Comparison of ENCODE assay signal across 16 cellular contexts in genomic region chr11:128891912-128892398, GRCh38. TPM values are rescaled to one million over a fixed set of nuclear protein-coding genes. Genes with fewer than 3 reads are reported as not detected.
DNase-seq lines count a peak whose midpoint lies in the region; TF ChIP-seq lines count a peak whose summit lies in the region.
"Had no signal": no experiment of that assay in that cellular context is flagged by ENCODE, and none has a peak within 500 bp of the region (broad histone marks: within the 10 kb centered on the region; RNA-seq: fewer than 3 reads in every experiment).

No MANE protein-coding gene starts in this region.

- H3K4me1 ChIP-seq in mesendoderm (ENCODE audit: control insufficient read depth, low read depth, low read length), result peaks cover 2% of the 10 kb centered on the region
- peaks cover 29% of the 10 kb centered on the region for H3K4me1 ChIP-seq in testis
- H3K4me1 ChIP-seq in MM.1S (ENCODE audit: low read length), result peaks cover 23% of the 10 kb centered on the region

- WGBS in mesendoderm (ENCODE audit: extremely low coverage, insufficient coverage, low lambda C conversion rate), result no CpG with 5 or more reads among the region's 6 CpGs
- WGBS in testis, 2 donors, result 43 to 53% methylated on average over 6 of the region's 6 CpGs

- H2AK5ac ChIP-seq in mesendoderm (ENCODE audit: low read length), result no peak overlapping the region

- no peaks in the 10 kb centered on the region for H3K36me3 ChIP-seq in mesendoderm (ENCODE audit: control insufficient read depth, insufficient read depth, low read length)
- no peaks in the 10 kb centered on the region for H3K36me3 ChIP-seq in testis (ENCODE audit: low read depth, missing control alignments)
- no peaks in the 10 kb centered on the region for H3K36me3 ChIP-seq in MM.1S (replicated peaks; ENCODE audit: insufficient read depth, low read length)

- H4K20me1 ChIP-seq in MM.1S (ENCODE audit: insufficient read depth, low read length), result no peaks in the 10 kb centered on the region

- no peak overlapping the region for H2BK15ac ChIP-seq in mesendoderm (replicated peaks; ENCODE audit: low read depth)

- peaks cover 0 to 10% (median 0%) of the 10 kb centered on the region in 45 donors for H3K27me3 ChIP-seq in dorsolateral prefrontal cortex
- H3K27me3 ChIP-seq in mesendoderm (ENCODE audit: insufficient read depth, low read length, poor library complexity), result peaks cover 13% of the 10 kb centered on the region
- H3K27me3 ChIP-seq in testis, result no peaks in the 10 kb centered on the region
- H3K27me3 ChIP-seq in MM.1S (replicated peaks; ENCODE audit: insufficient read depth, low read length), result no peaks in the 10 kb centered on the region

- TF ChIP-seq CTCF in dorsolateral prefrontal cortex (IDR thresholded peaks at IDR 0.05 in 54 of 56, conservative IDR thresholded peaks at IDR 0.05 in 2 of 56; ENCODE audit: low read depth in 1 of 56, partially characterized antibody in 56 of 56) (no peak), testis (IDR thresholded peaks at IDR 0.05) (no peak), MM.1S (IDR thresholded peaks at IDR 0.05; ENCODE audit: low read length) (no peak)

- no peak overlapping the region for H3K4ac ChIP-seq in mesendoderm (ENCODE audit: low read depth, low read length)

- H3F3A ChIP-seq in MM.1S (ENCODE audit: insufficient read depth, low read length), result peaks cover 8% of the 10 kb centered on the region; the same call in 1 of the 2 replicates

- H3K4me3 Mint-ChIP-seq in activated naive CD4-positive, alpha-beta T cell treated with anti-CD3 and anti-CD28 coated beads, Interleukin-2, amount 50 U/mL, for 24 hours, result peak overlapping the region; percentile 31
- no peak overlapping the region for H3K4me3 Mint-ChIP-seq in activated naive CD4-positive, alpha-beta T cell treated with anti-CD3 and anti-CD28 coated beads for 36 hours

- peak overlapping the region; percentile 63 for H3K18ac ChIP-seq in mesendoderm (ENCODE audit: low read length)

- no peaks in the 10 kb centered on the region for H3K9me3 ChIP-seq in testis
- no peaks in the 10 kb centered on the region for H3K9me3 ChIP-seq in MM.1S (replicated peaks; ENCODE audit: insufficient read depth, low read length)

- H2AFZ ChIP-seq in MM.1S (ENCODE audit: low read length), result no peak overlapping the region

- no peak overlapping the region for H4K5ac ChIP-seq in mesendoderm (ENCODE audit: low read length)

- H2BK5ac ChIP-seq in mesendoderm (ENCODE audit: low read length), result no peak overlapping the region

- H3K9me3 Mint-ChIP-seq in activated naive CD4-positive, alpha-beta T cell treated with anti-CD3 and anti-CD28 coated beads, Interleukin-2, amount 50 U/mL, for 24 hours, result no peaks in the 10 kb centered on the region
- no peaks in the 10 kb centered on the region for H3K9me3 Mint-ChIP-seq in activated naive CD4-positive, alpha-beta T cell treated with anti-CD3 and anti-CD28 coated beads for 36 hours

- peaks cover 32% of the 10 kb centered on the region for H3K27me3 Mint-ChIP-seq in activated naive CD4-positive, alpha-beta T cell treated with anti-CD3 and anti-CD28 coated beads, Interleukin-2, amount 50 U/mL, for 24 hours
- H3K27me3 Mint-ChIP-seq in activated naive CD4-positive, alpha-beta T cell treated with anti-CD3 and anti-CD28 coated beads for 36 hours (ENCODE audit: low read depth), result peaks cover 34% of the 10 kb centered on the region

- H3K27ac Mint-ChIP-seq in activated naive CD4-positive, alpha-beta T cell treated with anti-CD3 and anti-CD28 coated beads, Interleukin-2, amount 50 U/mL, for 24 hours, result no peak overlapping the region
- no peak overlapping the region for H3K27ac Mint-ChIP-seq in activated naive CD4-positive, alpha-beta T cell treated with anti-CD3 and anti-CD28 coated beads for 36 hours

- H3K9ac ChIP-seq in mesendoderm (ENCODE audit: low read length), result peak overlapping the region; percentile 25
- no peak overlapping the region for H3K9ac ChIP-seq in MM.1S (ENCODE audit: low read length)

- no peaks in the 10 kb centered on the region for H3K9me2 ChIP-seq in MM.1S (replicated peaks; ENCODE audit: insufficient read depth, low read length)

- H3K79me2 ChIP-seq in mesendoderm (ENCODE audit: control insufficient read depth, insufficient read depth, low read length) (no peaks in the 10 kb centered on the region), MM.1S (ENCODE audit: low read length) (no peaks in the 10 kb centered on the region)

- CTCF ChIA-PET in activated naive CD4-positive, alpha-beta T cell treated with anti-CD3 and anti-CD28 coated beads for 36 hours (lab: Charles Lee), result interaction anchor here (0.7 to 10.5 kb wide), 5 partner anchors 10 to 65 kb away, joined by 3 to 114 read pairs (median 7); no protein-coding TSS in a partner anchor

- H3K23ac ChIP-seq in mesendoderm (ENCODE audit: low read length), result no peak overlapping the region

- no peak for TF ChIP-seq POLR2A in testis (IDR thresholded peaks at IDR 0.05)

- no peaks in the 10 kb centered on the region for H3K79me1 ChIP-seq in mesendoderm (ENCODE audit: low read length)

- peak overlapping the region; percentile 51 for H3K56ac ChIP-seq in mesendoderm (ENCODE audit: low read length)

- H3K27ac ChIP-seq in dorsolateral prefrontal cortex (peak overlapping the region in 9 of 59 donors; percentile 2 to 58 (median 29)), mesendoderm (ENCODE audit: low read depth, low read length) (no peak overlapping the region), testis (no peak overlapping the region), MM.1S (ENCODE audit: low read length) (no peak overlapping the region)

- H3K4me3 ChIP-seq in dorsolateral prefrontal cortex (peak overlapping the region in 46 of 59 donors; percentile 5 to 75 (median 57)), mesendoderm (ENCODE audit: low read length) (no peak overlapping the region), testis (peak overlapping the region in 1 of 2 donors; percentile 62), MM.1S (ENCODE audit: low read length) (no peak overlapping the region)

- intact Hi-C loops in activated naive CD4-positive, alpha-beta T cell treated with anti-CD3 and anti-CD28 coated beads for 36 hours (cut with micrococcal nuclease), result no loop called here
- intact Hi-C loops in dorsolateral prefrontal cortex (cut with DNase I), result no loop called here
- intact Hi-C loops in testis (cut with DNase I; ENCODE audit: low total_unique reads), result no loop called here

- H4K8ac ChIP-seq in mesendoderm (ENCODE audit: low read depth, low read length), result no peak overlapping the region

- H2BK120ac ChIP-seq in mesendoderm (ENCODE audit: low read depth, low read length), result no peak overlapping the region

- DNase-seq in activated naive CD4-positive, alpha-beta T cell treated with anti-CD3 and anti-CD28 coated beads for 36 hours, result no peak
- DNase-seq in dorsolateral prefrontal cortex (no peak), mesendoderm (no peak), testis (peak; percentile 33), activated gamma-delta T cell treated with Interleukin-2 at 50 U/mL for 16 hours (no peak), AG08396 (ENCODE audit: low spot score) (no peak), MM.1S (no peak)
- DNase-seq: activated CD4-positive, alpha-beta T cell treated with anti-CD3 and anti-CD28 coated beads for 48 hours; NCI-H1436 treated with DMSO at 0.1 percent for 48 hours; NCI-H82 had no signal

- H3K36me3 Mint-ChIP-seq in activated naive CD4-positive, alpha-beta T cell treated with anti-CD3 and anti-CD28 coated beads, Interleukin-2, amount 50 U/mL, for 24 hours, result no peaks in the 10 kb centered on the region
- no peaks in the 10 kb centered on the region for H3K36me3 Mint-ChIP-seq in activated naive CD4-positive, alpha-beta T cell treated with anti-CD3 and anti-CD28 coated beads for 36 hours (ENCODE audit: low read depth)

- H3K4me1 Mint-ChIP-seq in activated naive CD4-positive, alpha-beta T cell treated with anti-CD3 and anti-CD28 coated beads, Interleukin-2, amount 50 U/mL, for 24 hours, result peaks cover 4% of the 10 kb centered on the region
- H3K4me1 Mint-ChIP-seq in activated naive CD4-positive, alpha-beta T cell treated with anti-CD3 and anti-CD28 coated beads for 36 hours (ENCODE audit: low read depth), result peaks cover 5% of the 10 kb centered on the region

- no peak overlapping the region for H3K4me2 ChIP-seq in mesendoderm (ENCODE audit: low read length)
- H3K4me2 ChIP-seq in MM.1S (ENCODE audit: low read depth, low read length), result no peak overlapping the region

RNA-seq across cellular contexts. Expression of gene KCNJ5, which starts 0.8 kb away (rescaled TPM):
- not detected for total RNA-seq in activated naive CD4-positive, alpha-beta T cell treated with anti-CD3 and anti-CD28 coated beads for 36 hours
- 1 to 10 TPM in 92 of 120 experiments, under 1 TPM in 28; 0.29 to 4.9 (median 1.4) TPM for total RNA-seq in dorsolateral prefrontal cortex
- polyA plus RNA-seq in mesendoderm (2013, experiment 1 of 2), result 0.11 TPM
- polyA plus RNA-seq in mesendoderm (2013, experiment 2 of 2), result 0.13 TPM
- 1 to 10 TPM in 1 of 2 donors, under 1 TPM in 1; 0.55 to 1.5 TPM for total RNA-seq in testis
- polyA plus RNA-seq in testis (ENCODE audit: insufficient read depth, low read depth, low replicate concordance), result 2.1 TPM
- total RNA-seq: dermis microvascular lymphatic vessel endothelial cell, HT1080 had no signal

RNA-seq across cellular contexts. Expression of gene KCNJ1, which starts 24.9 kb away (rescaled TPM):
- total RNA-seq in activated naive CD4-positive, alpha-beta T cell treated with anti-CD3 and anti-CD28 coated beads for 36 hours, result not detected
- 1 to 10 TPM in 14 of 120 experiments, under 1 TPM in 84, not detected in 22; 0.11 to 2.7 (median 0.51) TPM for total RNA-seq in dorsolateral prefrontal cortex
- 0.01 TPM for polyA plus RNA-seq in mesendoderm (2013, experiment 1 of 2)
- polyA plus RNA-seq in mesendoderm (2013, experiment 2 of 2), result 0.03 TPM
- total RNA-seq in testis, result under 1 TPM; 0.12 to 0.24 TPM
- 0.16 TPM for polyA plus RNA-seq in testis (ENCODE audit: insufficient read depth, low read depth, low replicate concordance)
- total RNA-seq: A172, glomerular endothelial cell, HT1080 had no signal

RNA-seq across cellular contexts. Expression of gene TP53AIP1, which starts 50.7 kb away (rescaled TPM):
- not detected for total RNA-seq in activated naive CD4-positive, alpha-beta T cell treated with anti-CD3 and anti-CD28 coated beads for 36 hours
- total RNA-seq in dorsolateral prefrontal cortex (1 to 10 TPM in 72 of 120 experiments, under 1 TPM in 47, not detected in 1; 0.22 to 3.7 (median 1.1) TPM), testis (1 to 10 TPM in 1 of 2 donors, under 1 TPM in 1; 0.94 to 1.8 TPM)
- polyA plus RNA-seq in mesendoderm (2013, experiment 1 of 2), result not detected
- polyA plus RNA-seq in mesendoderm (2013, experiment 2 of 2), result 0.03 TPM
- 1.1 TPM for polyA plus RNA-seq in testis (ENCODE audit: insufficient read depth, low read depth, low replicate concordance)
- total RNA-seq: A172, dermis microvascular lymphatic vessel endothelial cell, glomerular endothelial cell, HT1080, mononuclear cell had no signal

Comparison
In these comparisons a context has a peak if more than half of its experiments do, and no peak if none do; other contexts are left out.
1. H3K4me3 ChIP-seq: peak in dorsolateral prefrontal cortex (46 of 59); none in mesendoderm (single experiment) and MM.1S (single experiment).